11 cellular contexts compared by ENCODE assay signal in the genomic region with DNA sequence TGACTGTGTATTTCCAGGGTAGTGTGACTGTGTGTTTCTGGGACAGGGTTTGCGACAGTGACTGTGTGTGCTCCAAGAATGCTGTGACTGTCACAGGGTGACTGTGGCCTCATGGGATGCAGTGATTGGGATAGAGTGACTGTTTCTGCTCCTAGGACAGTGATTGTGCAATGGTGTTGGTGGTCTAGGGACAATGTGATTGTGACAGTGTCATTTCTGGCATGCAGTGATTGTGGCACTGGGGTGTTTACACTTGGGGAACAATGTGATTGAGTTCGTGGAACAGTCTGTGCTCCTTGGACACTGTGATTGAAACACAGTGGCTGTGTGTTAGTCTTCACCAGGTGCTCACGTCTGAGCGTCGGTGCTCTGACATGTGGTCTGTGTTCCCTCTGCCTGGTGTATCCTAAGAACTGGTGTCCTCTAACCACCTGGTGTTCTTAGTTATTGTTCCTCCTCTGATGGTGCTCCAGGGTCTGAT. TPM values are rescaled to one million over a fixed set of nuclear protein-coding genes. Genes with fewer than 3 reads are reported as not detected.
A peak's percentile ranks its signal among the peaks of the same experiment; 100 is the strongest.
DNase-seq lines count a peak whose midpoint lies in the region; ATAC-seq and TF ChIP-seq lines count a peak whose summit lies in the region.
"Had no signal": no experiment of that assay in that cellular context is flagged by ENCODE, and none has a peak within 500 bp of the region (broad histone marks: within the 10 kb centered on the region; RNA-seq: fewer than 3 reads in every experiment).

No MANE protein-coding gene starts in this region.

- in situ Hi-C loops in GM13977 (cut with MboI; ENCODE audit: low pct_unique_long_range_greater_than_20kb, low sequenced_read_pairs, unreplicated experiment), result no loop called here

- H3K27ac ChIP-seq in neural progenitor cell, result no peak overlapping the region

- H3F3A ChIP-seq in neural progenitor cell (ENCODE audit: low read depth), result peaks cover 67% of the 10 kb centered on the region

- DNase-seq in activated CD4-positive, alpha-beta T cell treated with anti-CD3 and anti-CD28 coated beads, Interleukin-2, amount 10 ng/mL, durations not matched to agents 24 days and 14 days, result peak; percentile 66
- no peak for DNase-seq in activated CD4-positive, alpha-beta T cell treated with anti-CD3 and anti-CD28 coated beads for 48 hours
- no peak for DNase-seq in Jurkat, Clone E6-1 (ENCODE audit: low read depth, low spot score)
- no peak for DNase-seq in activated naive CD8-positive, alpha-beta T cell treated with anti-CD3 and anti-CD28 coated beads for 36 hours
- DNase-seq in neural progenitor cell (ENCODE audit: low spot score) (no peak), GM13977 (ENCODE audit: low spot score) (no peak), mucosa of gallbladder (ENCODE audit: low spot score) (no peak)
- DNase-seq: activated CD4-positive, CD25-positive, alpha-beta regulatory T cell treated with anti-CD3 and anti-CD28 coated beads, Interleukin-2, amount 50 U/mL, for 72 hours; NCI-H187; PC-3 had no signal

- H3K27ac Mint-ChIP-seq in activated CD4-positive, alpha-beta T cell treated with anti-CD3 and anti-CD28 coated beads, Interleukin-2, amount 10 ng/mL, durations not matched to agents 24 days and 14 days, result peak overlapping the region; percentile 74
- no peak overlapping the region for H3K27ac Mint-ChIP-seq in activated naive CD8-positive, alpha-beta T cell treated with anti-CD3 and anti-CD28 coated beads for 36 hours
- no peak overlapping the region for H3K27ac Mint-ChIP-seq in neural progenitor cell

- peaks cover 41% of the 10 kb centered on the region for H4K20me1 ChIP-seq in neural progenitor cell (ENCODE audit: low read depth)

- H3K27me3 ChIP-seq in neural progenitor cell, result peaks cover 100% of the 10 kb centered on the region

- no peaks in the 10 kb centered on the region for H3K79me2 ChIP-seq in neural progenitor cell (ENCODE audit: low read depth)

- no peaks in the 10 kb centered on the region for H3K36me3 ChIP-seq in neural progenitor cell

- peaks cover 65% of the 10 kb centered on the region for H3K4me1 Mint-ChIP-seq in activated CD4-positive, alpha-beta T cell treated with anti-CD3 and anti-CD28 coated beads, Interleukin-2, amount 10 ng/mL, durations not matched to agents 24 days and 14 days
- peaks cover 62% of the 10 kb centered on the region for H3K4me1 Mint-ChIP-seq in activated naive CD8-positive, alpha-beta T cell treated with anti-CD3 and anti-CD28 coated beads for 36 hours
- peaks cover 36% of the 10 kb centered on the region for H3K4me1 Mint-ChIP-seq in neural progenitor cell

- H2AFZ ChIP-seq in neural progenitor cell (replicated peaks), result no peak overlapping the region

- H3K9ac ChIP-seq in neural progenitor cell, result no peak overlapping the region

- ATAC-seq in GM18519 (IDR thresholded peaks at IDR 0.05; ENCODE audit: low FRiP score, unreplicated experiment), result no peak
- ATAC-seq: PC-3 had no signal

- no peaks in the 10 kb centered on the region for H3K9me3 ChIP-seq in neural progenitor cell (ENCODE audit: low read depth)

- no peaks in the 10 kb centered on the region for H3K9me3 Mint-ChIP-seq in activated CD4-positive, alpha-beta T cell treated with anti-CD3 and anti-CD28 coated beads, Interleukin-2, amount 10 ng/mL, durations not matched to agents 24 days and 14 days
- no peaks in the 10 kb centered on the region for H3K9me3 Mint-ChIP-seq in activated naive CD8-positive, alpha-beta T cell treated with anti-CD3 and anti-CD28 coated beads for 36 hours
- no peaks in the 10 kb centered on the region for H3K9me3 Mint-ChIP-seq in neural progenitor cell

- intact Hi-C loops in activated CD4-positive, alpha-beta T cell treated with anti-CD3 and anti-CD28 coated beads, Interleukin-2, amount 10 ng/mL, durations not matched to agents 24 days and 14 days (cut with micrococcal nuclease), result loop anchor here (2.0 kb wide), 1 partner anchor 81 kb away; the partner anchor contains the start of gene KEAP1

- TF ChIP-seq CTCF in neural progenitor cell (IDR thresholded peaks at IDR 0.05) (no peak), GM13977 (IDR thresholded peaks at IDR 0.05; ENCODE audit: extremely low read depth, insufficient read depth, missing control alignments) (no peak)

- peak overlapping the region; percentile 84 for H3K4me3 ChIP-seq in Jurkat, Clone E6-1 (ENCODE audit: low read length)
- no peak overlapping the region for H3K4me3 ChIP-seq in neural progenitor cell

- no peak overlapping the region for H3K4me2 ChIP-seq in neural progenitor cell

- H3K4me1 ChIP-seq in neural progenitor cell, result peaks cover 13% of the 10 kb centered on the region

- peak overlapping the region; percentile 87 for H3K4me3 Mint-ChIP-seq in activated CD4-positive, alpha-beta T cell treated with anti-CD3 and anti-CD28 coated beads, Interleukin-2, amount 10 ng/mL, durations not matched to agents 24 days and 14 days
- peak overlapping the region; percentile 73 for H3K4me3 Mint-ChIP-seq in activated naive CD8-positive, alpha-beta T cell treated with anti-CD3 and anti-CD28 coated beads for 36 hours
- H3K4me3 Mint-ChIP-seq in neural progenitor cell, result peak overlapping the region; percentile 84

- peaks cover 8% of the 10 kb centered on the region for H3K27me3 Mint-ChIP-seq in activated CD4-positive, alpha-beta T cell treated with anti-CD3 and anti-CD28 coated beads, Interleukin-2, amount 10 ng/mL, durations not matched to agents 24 days and 14 days
- peaks cover 64% of the 10 kb centered on the region for H3K27me3 Mint-ChIP-seq in activated naive CD8-positive, alpha-beta T cell treated with anti-CD3 and anti-CD28 coated beads for 36 hours
- H3K27me3 Mint-ChIP-seq in neural progenitor cell (ENCODE audit: insufficient read depth, low read depth), result peaks cover 61% of the 10 kb centered on the region

- H3K36me3 Mint-ChIP-seq in activated CD4-positive, alpha-beta T cell treated with anti-CD3 and anti-CD28 coated beads, Interleukin-2, amount 10 ng/mL, durations not matched to agents 24 days and 14 days (ENCODE audit: low read depth), result peaks cover 16% of the 10 kb centered on the region
- H3K36me3 Mint-ChIP-seq in activated naive CD8-positive, alpha-beta T cell treated with anti-CD3 and anti-CD28 coated beads for 36 hours, result peaks cover 5% of the 10 kb centered on the region
- no peaks in the 10 kb centered on the region for H3K36me3 Mint-ChIP-seq in neural progenitor cell

RNA-seq across cellular contexts. Expression of gene PDE4A, which starts 1.7 kb away (rescaled TPM):
- total RNA-seq in activated CD4-positive, alpha-beta T cell treated with anti-CD3 and anti-CD28 coated beads, Interleukin-2, amount 10 ng/mL, durations not matched to agents 24 days and 14 days, result 55.3 and 58.0 TPM in 2 replicates
- polyA plus RNA-seq in Jurkat, Clone E6-1 (2012; ENCODE audit: insufficient read depth, insufficient read length), result 10.0 TPM
- 10 to 100 TPM; 10.6 to 11.4 TPM for total RNA-seq in activated naive CD8-positive, alpha-beta T cell treated with anti-CD3 and anti-CD28 coated beads for 36 hours
- 0.37 and 1.5 TPM in 2 replicates for total RNA-seq in neural progenitor cell (ENCODE audit: low replicate concordance)
- total RNA-seq in mucosa of gallbladder, result 15.6 TPM

RNA-seq across cellular contexts. Expression of gene CDC37, which starts 18.7 kb away (rescaled TPM):
- 304 and 310 TPM in 2 replicates for total RNA-seq in activated CD4-positive, alpha-beta T cell treated with anti-CD3 and anti-CD28 coated beads, Interleukin-2, amount 10 ng/mL, durations not matched to agents 24 days and 14 days
- 232 TPM for polyA plus RNA-seq in Jurkat, Clone E6-1 (2012; ENCODE audit: insufficient read depth, insufficient read length)
- 100 to 1,000 TPM; 242 to 252 TPM for total RNA-seq in activated naive CD8-positive, alpha-beta T cell treated with anti-CD3 and anti-CD28 coated beads for 36 hours
- total RNA-seq in neural progenitor cell (ENCODE audit: low replicate concordance) (142 and 211 TPM in 2 replicates), mucosa of gallbladder (138 TPM)

RNA-seq across cellular contexts. Expression of gene TYK2, which starts 41.6 kb away (rescaled TPM):
- 244 and 255 TPM in 2 replicates for total RNA-seq in activated CD4-positive, alpha-beta T cell treated with anti-CD3 and anti-CD28 coated beads, Interleukin-2, amount 10 ng/mL, durations not matched to agents 24 days and 14 days
- polyA plus RNA-seq in Jurkat, Clone E6-1 (2012; ENCODE audit: insufficient read depth, insufficient read length), result 195 TPM
- 100 to 1,000 TPM; 153 to 155 TPM for total RNA-seq in activated naive CD8-positive, alpha-beta T cell treated with anti-CD3 and anti-CD28 coated beads for 36 hours
- total RNA-seq in neural progenitor cell (ENCODE audit: low replicate concordance) (20.7 and 44.9 TPM in 2 replicates), mucosa of gallbladder (142 TPM)
